12 cellular contexts compared by ENCODE assay signal in the genomic region with DNA sequence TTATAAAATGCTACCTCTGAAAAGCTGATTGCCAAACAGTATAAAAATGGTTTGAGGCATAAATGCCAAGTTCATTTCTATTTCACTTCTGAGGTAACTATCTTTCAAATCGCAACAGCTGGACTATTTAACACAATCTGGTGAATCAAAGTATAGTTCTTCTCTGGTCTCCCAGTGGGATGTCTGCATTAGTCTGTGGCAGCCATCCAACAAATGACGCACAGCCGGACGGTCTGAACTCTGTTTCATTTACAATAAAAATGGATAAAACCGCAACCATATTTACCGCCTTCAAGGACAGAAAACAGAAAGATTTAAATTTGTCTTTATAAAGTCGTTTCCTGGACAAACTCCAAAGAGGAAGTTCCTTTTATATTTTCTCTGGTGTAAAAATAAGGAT. TPM values are rescaled to one million over a fixed set of nuclear protein-coding genes. Genes with fewer than 3 reads are reported as not detected.
DNase-seq lines count a peak whose midpoint lies in the region; ATAC-seq and TF ChIP-seq lines count a peak whose summit lies in the region.
"Had no signal": no experiment of that assay in that cellular context is flagged by ENCODE, and none has a peak within 500 bp of the region (broad histone marks: within the 10 kb centered on the region; RNA-seq: fewer than 3 reads in every experiment).

No MANE protein-coding gene starts in this region.

- TF ChIP-seq CTCF in fibroblast of the aortic adventitia (IDR thresholded peaks at IDR 0.05; ENCODE audit: insufficient read depth, low read length) = no peak

- DNase-seq in NCI-H1417 (lab: John Stamatoyannopoulos, UW) = peak; percentile 10 to 71 (median 33)
- no peak for DNase-seq in NCI-H1417 treated with DMSO at 0.1 percent for 48 hours (lab: John Stamatoyannopoulos, UW)
- peak; percentile 87 for DNase-seq in RPMI7951 (ENCODE audit: low read depth)
- DNase-seq in fibroblast of the aortic adventitia (ENCODE audit: low read depth) = peak; percentile 86
- peak; percentile 74 for DNase-seq in superior temporal gyrus (ENCODE audit: extremely low spot score)
- no peak for DNase-seq in HuH-7 (ENCODE audit: low spot score)
- no peak for DNase-seq in activated T-cell treated with anti-CD3 and anti-CD28 coated beads, Interleukin-2, amount 50 U/mL, for 48 hours
- DNase-seq: 8988T; activated CD4-positive, alpha-beta T cell treated with anti-CD3 and anti-CD28 coated beads, Interleukin-2, amount 10 ng/mL, durations not matched to agents 24 days and 14 days; GOT3; MM.1S had no signal

- H3K4me3 ChIP-seq in fibroblast of the aortic adventitia (ENCODE audit: low read depth, low read length) = no peak overlapping the region

- ATAC-seq in HG02610 (IDR thresholded peaks at IDR 0.05; ENCODE audit: unreplicated experiment) = no peak

RNA-seq across cellular contexts. Expression of gene ENO4, which starts 41.9 kb away (rescaled TPM):
- not detected in 2 replicates for total RNA-seq in RPMI7951 (2014; rRNA removed; shearing (Covaris generic))
- total RNA-seq in fibroblast of the aortic adventitia (ENCODE audit: low replicate concordance) = 0.27 and 1.4 TPM in 2 replicates
- total RNA-seq: activated CD4-positive, alpha-beta T cell treated with anti-CD3 and anti-CD28 coated beads, Interleukin-2, amount 10 ng/mL, durations not matched to agents 24 days and 14 days had no signal

Comparison
In these comparisons a context has a peak if more than half of its experiments do, and no peak if none do; other contexts are left out.
1. DNase-seq: peak in NCI-H1417 (3 of 3), RPMI7951 (single experiment), fibroblast of the aortic adventitia (single experiment) and superior temporal gyrus (single experiment); none in NCI-H1417 treated with DMSO at 0.1 percent for 48 hours (single experiment), HuH-7 (single experiment) and activated T-cell treated with anti-CD3 and anti-CD28 coated beads, Interleukin-2, amount 50 U/mL, for 48 hours (0 of 2).